Comparison of ENCODE assay signal across 11 cellular contexts in the genomic region with DNA sequence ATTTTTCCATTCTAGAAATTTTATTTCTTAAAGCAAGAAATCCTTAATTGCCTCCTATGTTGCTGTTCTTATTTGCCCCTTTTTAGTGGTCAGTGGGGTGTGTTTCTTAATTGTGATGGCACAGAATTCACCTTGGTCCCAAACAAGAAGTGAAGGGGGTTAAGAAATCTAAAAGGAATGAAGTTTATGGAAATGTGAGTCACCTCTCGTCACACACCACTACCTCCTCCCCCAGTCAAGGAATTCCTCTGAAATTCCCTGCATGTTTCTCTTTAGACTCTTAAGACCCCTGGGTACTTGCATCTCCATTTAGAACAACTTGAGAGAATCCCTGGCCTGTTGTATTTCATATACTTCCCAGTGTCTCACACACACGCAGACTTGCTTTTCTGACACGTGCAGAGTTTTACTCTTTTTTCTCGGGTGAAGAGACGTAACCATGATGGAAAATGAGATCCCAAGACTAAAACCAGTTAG.
DNase-seq lines count a peak whose midpoint lies in the region; FAIRE-seq and TF ChIP-seq lines count a peak whose summit lies in the region.
"Had no signal": no experiment of that assay in that cellular context is flagged by ENCODE, and none has a peak within 500 bp of the region (broad histone marks: within the 10 kb centered on the region; RNA-seq: fewer than 3 reads in every experiment).

No MANE protein-coding gene starts in this region.

- TF ChIP-seq POLR2A in endothelial cell of umbilical vein (IDR thresholded peaks at IDR 0.05; ENCODE audit: low read depth, low read length) (no peak), testis (IDR thresholded peaks at IDR 0.05) (no peak)

- peak; percentile 88 for FAIRE-seq in endothelial cell of umbilical vein (lab: Jason Lieb, UNC)

- H3K9me2 ChIP-seq in PC-9 (ENCODE audit: insufficient read depth) = no peaks in the 10 kb centered on the region

- TF ChIP-seq CTCF in PC-9 (conservative IDR thresholded peaks at IDR 0.05) = no peak
- TF ChIP-seq CTCF in endothelial cell of umbilical vein (IDR thresholded peaks at IDR 0.05; ENCODE audit: extremely low read depth in 1 of 2, insufficient read depth in 1 of 2, low read depth in 1 of 2, low read length in 2 of 2) = no peak
- no peak for TF ChIP-seq CTCF in testis (IDR thresholded peaks at IDR 0.05)

- 63 to 66% methylated on average over 5 of the region's 5 CpGs for WGBS in testis, 2 donors

- H3K36me3 ChIP-seq in PC-9 (ENCODE audit: low read depth) (0 out of 2 replicates have a peak, but pooled peaks cover 5% of the 10 kb centered on the region), endothelial cell of umbilical vein (ENCODE audit: control insufficient read depth in 2 of 2, extremely low read depth in 1 of 2, insufficient read depth in 2 of 2, low read length in 2 of 2) (no peaks in the 10 kb centered on the region), testis (ENCODE audit: low read depth, missing control alignments) (no peaks in the 10 kb centered on the region)
- H3K36me3 ChIP-seq: colonic mucosa, Peyer's patch had no signal

- no peaks in the 10 kb centered on the region for H3K9me1 ChIP-seq in endothelial cell of umbilical vein (replicated peaks; ENCODE audit: control insufficient read depth, extremely low read depth, insufficient read depth, low read length)

- DNase-seq in G401 (ENCODE audit: low spot score) (peak; percentile 46), PC-9 (peak; percentile 16 to 63), endothelial cell of umbilical vein (ENCODE audit: low read depth, low spot score) (peak; percentile 46), non-pigmented ciliary epithelial cell (ENCODE audit: low read depth) (peak; percentile 76), testis (no peak), GM19238 (ENCODE audit: insufficient read length, low spot score) (no peak), DMS79 treated with DMSO at 0.1 percent for 48 hours (lab: John Stamatoyannopoulos, UW) (no peak)
- no peak for DNase-seq in activated CD4-positive, alpha-beta T cell treated with anti-CD3 and anti-CD28 coated beads for 4 hours
- DNase-seq: colonic mucosa, left cardiac atrium, Peyer's patch had no signal

- POLR2A ChIA-PET in PC-9 (lab: Charles Lee; ENCODE audit: unreplicated experiment) (no interaction called here), endothelial cell of umbilical vein (lab: Charles Lee) (no interaction called here)

- H3K4me2 ChIP-seq in PC-9 (peak overlapping the region; percentile 21), endothelial cell of umbilical vein (ENCODE audit: insufficient read depth, low read length) (peak overlapping the region; percentile 43)

- no peaks in the 10 kb centered on the region for H4K20me1 ChIP-seq in PC-9 (ENCODE audit: insufficient read depth)
- no peaks in the 10 kb centered on the region for H4K20me1 ChIP-seq in endothelial cell of umbilical vein (replicated peaks; ENCODE audit: control insufficient read depth, extremely low read depth, insufficient read depth, low read length)

- in situ Hi-C loops in G401 (cut with HindIII; ENCODE audit: low sequenced_read_pairs) = no loop called here

- BruUV-seq in PC-9 (replicated peaks; lab: Mats Ljungman, UMichigan) = no TSS peak
- BruUV-seq in endothelial cell of umbilical vein (replicated peaks; lab: Mats Ljungman, UMichigan) = no TSS peak

- intact Hi-C loops in PC-9 (cut with micrococcal nuclease; ENCODE audit: unreplicated experiment) (loop anchor here (2.0 to 10.0 kb wide), 3 partner anchors 81 to 165 kb away; no protein-coding TSS in a partner anchor), endothelial cell of umbilical vein (cut with micrococcal nuclease) (loop anchor here (1.0 to 2.0 kb wide), 2 partner anchors 15 to 42 kb away; no protein-coding TSS in a partner anchor), testis (cut with DNase I; ENCODE audit: low total_unique reads) (no loop called here)

- dilution Hi-C loops in endothelial cell of umbilical vein (cut with MboI; ENCODE audit: extremely low pct_ligation_motif_present, low sequenced_read_pairs) = no loop called here

- H3K9me3 ChIP-seq in PC-9 (ENCODE audit: insufficient read depth, low read depth) (peaks cover 7% of the 10 kb centered on the region; the same call in 1 of the 2 replicates), endothelial cell of umbilical vein (replicated peaks; ENCODE audit: control insufficient read depth, insufficient read depth, low read length) (no peaks in the 10 kb centered on the region), testis (no peaks in the 10 kb centered on the region)
- H3K9me3 ChIP-seq: colonic mucosa, Peyer's patch had no signal

- CTCF ChIA-PET in PC-9 (lab: Charles Lee) = no interaction called here
- CTCF ChIA-PET in endothelial cell of umbilical vein (lab: Charles Lee) = interaction anchor here (1.2 to 2.0 kb wide), 2 partner anchors 17 kb away, joined by 4 to 7 read pairs; no protein-coding TSS in a partner anchor

- no peak overlapping the region for H3K9ac ChIP-seq in endothelial cell of umbilical vein (replicated peaks; ENCODE audit: extremely low read depth, insufficient read depth, low read length)

- H3K27ac ChIP-seq in PC-9 (peak overlapping the region; percentile 12; the same call in 1 of the 2 replicates), endothelial cell of umbilical vein (ENCODE audit: insufficient read depth, low read depth, low read length) (peak overlapping the region; percentile 33), testis (no peak overlapping the region)
- H3K27ac ChIP-seq: Peyer's patch had no signal

- peaks cover 20% of the 10 kb centered on the region for H3K79me2 ChIP-seq in PC-9 (ENCODE audit: low read depth)
- H3K79me2 ChIP-seq in endothelial cell of umbilical vein (ENCODE audit: control insufficient read depth, insufficient read depth, low read length) = no peaks in the 10 kb centered on the region

- H3K4me1 ChIP-seq in PC-9 (replicated peaks; ENCODE audit: insufficient read depth) (peaks cover 55% of the 10 kb centered on the region), endothelial cell of umbilical vein (ENCODE audit: control insufficient read depth, extremely low read depth, insufficient read depth, low read length) (peaks cover 39% of the 10 kb centered on the region), testis (no peaks in the 10 kb centered on the region)

- peaks cover 20% of the 10 kb centered on the region; the same call in 1 of the 2 replicates for H3F3A ChIP-seq in PC-9 (ENCODE audit: insufficient read depth, low read depth)

- no peaks in the 10 kb centered on the region for H3K27me3 ChIP-seq in PC-9 (ENCODE audit: insufficient read depth, low read depth)
- H3K27me3 ChIP-seq in endothelial cell of umbilical vein (ENCODE audit: control insufficient read depth in 2 of 2, insufficient read depth in 2 of 2, low read length in 2 of 2) = no peaks in the 10 kb centered on the region
- H3K27me3 ChIP-seq in testis = no peaks in the 10 kb centered on the region
- H3K27me3 ChIP-seq: colonic mucosa, Peyer's patch had no signal

- H3K4me3 ChIP-seq in PC-9 (no peak overlapping the region), endothelial cell of umbilical vein (replicated peaks in 1 of 3; ENCODE audit: insufficient read depth in 1 of 3, low read depth in 1 of 3, low read length in 3 of 3) (no peak overlapping the region), testis (no peak overlapping the region)
- H3K4me3 ChIP-seq: colonic mucosa, Peyer's patch had no signal

- no peak overlapping the region for H2AFZ ChIP-seq in PC-9
- H2AFZ ChIP-seq in endothelial cell of umbilical vein (ENCODE audit: low read depth, low read length) = no peak overlapping the region

TF ChIP-seq in endothelial cell of umbilical vein, 7 proteins besides CTCF, POLR2A, EP300 and RAD21:
- TF ChIP-seq EZH2 (IDR thresholded peaks at IDR 0.05; ENCODE audit: borderline replicate concordance, low read depth, low read length, severe bottlenecking) = no peak
- TF ChIP-seq FOS (IDR thresholded peaks at IDR 0.05; ENCODE audit: borderline replicate concordance, insufficient read depth, low read length) = peak; percentile 82
- peak; percentile 49 for TF ChIP-seq JUN (IDR thresholded peaks at IDR 0.05; ENCODE audit: borderline replicate concordance, insufficient read depth, insufficient read length, low read depth)
- TF ChIP-seq MYC (IDR thresholded peaks at IDR 0.05; ENCODE audit: low read depth, low read length) = no peak
- TF ChIP-seq POLR2AphosphoS5 (IDR thresholded peaks at IDR 0.05; ENCODE audit: insufficient read depth, low read depth, low read length) = peak; percentile 14

Comparison
In these comparisons a context has a peak if more than half of its experiments do, and no peak if none do; other contexts are left out.
1. DNase-seq: peak in G401 (single experiment), PC-9 (2 of 2), endothelial cell of umbilical vein (single experiment) and non-pigmented ciliary epithelial cell (single experiment); none in testis (single experiment), activated CD4-positive, alpha-beta T cell treated with anti-CD3 and anti-CD28 coated beads for 4 hours (0 of 2), GM19238 (single experiment) and DMS79 treated with DMSO at 0.1 percent for 48 hours (single experiment).
2. H3K27ac ChIP-seq: peak in PC-9 (single experiment) and endothelial cell of umbilical vein (single experiment); none in testis (0 of 2).